In the genomic region with DNA sequence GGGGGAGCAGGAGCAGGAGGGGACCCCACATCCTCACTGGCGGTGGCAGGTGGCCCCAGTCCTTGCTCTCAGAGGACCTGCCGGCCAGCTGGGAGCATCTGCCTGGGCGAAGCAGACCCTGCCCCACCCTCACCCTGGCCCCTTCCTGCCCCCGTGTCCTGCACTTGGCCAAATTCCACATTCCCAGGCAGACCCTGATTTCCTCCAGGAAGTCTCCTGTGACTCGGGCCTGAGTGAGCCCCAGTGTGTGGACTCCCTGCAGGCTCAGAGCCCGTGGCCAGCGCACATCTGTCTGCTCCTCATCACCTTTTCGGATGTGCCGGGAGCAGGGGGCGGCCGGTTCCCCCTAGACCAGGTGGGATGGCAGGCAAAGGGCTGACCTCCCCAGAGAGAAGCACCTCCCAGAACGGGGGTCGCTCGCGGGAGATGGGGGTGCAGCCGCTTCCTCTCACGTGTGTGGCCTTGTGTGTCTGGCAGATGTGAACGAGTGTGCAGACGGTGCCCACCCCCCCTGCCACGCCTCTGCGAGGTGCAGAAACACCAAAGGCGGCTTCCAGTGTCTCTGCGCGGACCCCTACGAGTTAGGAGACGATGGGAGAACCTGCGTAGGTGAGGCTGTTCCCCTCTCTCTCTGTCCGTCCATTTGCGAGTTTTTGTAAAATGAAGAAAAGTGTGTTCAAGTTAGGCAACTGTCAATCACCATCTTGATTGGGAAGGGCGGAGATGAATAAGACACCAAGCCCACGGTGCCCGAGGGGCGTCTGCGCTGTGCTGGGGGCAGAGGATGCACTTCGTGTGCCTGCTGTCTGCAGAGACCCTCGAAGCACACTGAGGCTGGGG, we compare ENCODE assay signal across 20 cellular contexts.
"Had no signal": no experiment of that assay in that cellular context is flagged by ENCODE, and none has a peak within 500 bp of the region (broad histone marks: within the 10 kb centered on the region; RNA-seq: fewer than 3 reads in every experiment).

No MANE protein-coding gene starts in this region.

- H3K36me3 ChIP-seq: ascending aorta, breast epithelium, prostate gland, tibial artery had no signal

- DNase-seq: activated CD4-positive, alpha-beta T cell treated with anti-CD3 and anti-CD28 coated beads, Interleukin-2, amount 10 ng/mL, durations not matched to agents 24 days and 14 days; activated CD4-positive, CD25-positive, alpha-beta regulatory T cell; activated CD8-positive, alpha-beta memory T cell treated with anti-CD3 and anti-CD28 coated beads, Interleukin-2, amount 50 U/mL, for 4 hours; activated CD8-positive, alpha-beta T cell treated with anti-CD3 and anti-CD28 coated beads, Interleukin-2, amount 10 ng/mL, durations not matched to agents 7 days and 5 days; activated gamma-delta T cell treated with Interleukin-2 at 50 U/mL for 16 hours; activated naive CD8-positive, alpha-beta T cell treated with anti-CD3 and anti-CD28 coated beads, Interleukin-2, amount 50 U/mL, for 24 hours; activated T-cell treated with anti-CD3 and anti-CD28 coated beads, Interleukin-2, amount 50 U/mL, for 48 hours; dermis blood vessel endothelial cell; effector memory CD8-positive, alpha-beta T cell; stimulated activated CD4-positive, alpha-beta T cell treated with anti-CD3 and anti-CD28 coated beads, Interleukin-12 subunit alpha, Interleukin-12 subunit beta, amount 100 ng/mL, for 4 hours; stimulated activated CD4-positive, alpha-beta T cell treated with anti-CD3 and anti-CD28 coated beads, Interleukin-2, amount 100 ng/mL, for 24 hours; T-helper 17 cell had no signal

- H3K27me3 Mint-ChIP-seq: activated CD4-positive, alpha-beta T cell treated with anti-CD3 and anti-CD28 coated beads, Interleukin-2, amount 10 ng/mL, durations not matched to agents 24 days and 14 days; activated naive CD8-positive, alpha-beta T cell treated with anti-CD3 and anti-CD28 coated beads, Interleukin-2, amount 50 U/mL, for 24 hours; effector memory CD8-positive, alpha-beta T cell; T-helper 17 cell had no signal

- H3K4me1 ChIP-seq: ascending aorta, breast epithelium, prostate gland, tibial artery had no signal

- H3K4me3 ChIP-seq: ascending aorta, breast epithelium, prostate gland, tibial artery had no signal

- H3K27ac Mint-ChIP-seq: activated CD4-positive, alpha-beta T cell treated with anti-CD3 and anti-CD28 coated beads, Interleukin-2, amount 10 ng/mL, durations not matched to agents 24 days and 14 days; activated CD8-positive, alpha-beta T cell treated with anti-CD3 and anti-CD28 coated beads, Interleukin-2, amount 10 ng/mL, durations not matched to agents 7 days and 5 days; activated naive CD8-positive, alpha-beta T cell treated with anti-CD3 and anti-CD28 coated beads, Interleukin-2, amount 50 U/mL, for 24 hours; effector memory CD8-positive, alpha-beta T cell; nephron had no signal

- H3K4me3 Mint-ChIP-seq: activated CD4-positive, alpha-beta T cell treated with anti-CD3 and anti-CD28 coated beads, Interleukin-2, amount 10 ng/mL, durations not matched to agents 24 days and 14 days; activated CD8-positive, alpha-beta T cell treated with anti-CD3 and anti-CD28 coated beads, Interleukin-2, amount 10 ng/mL, durations not matched to agents 7 days and 5 days; activated naive CD8-positive, alpha-beta T cell treated with anti-CD3 and anti-CD28 coated beads, Interleukin-2, amount 50 U/mL, for 24 hours; effector memory CD8-positive, alpha-beta T cell; nephron; T-helper 17 cell had no signal

- H3K9me3 ChIP-seq: ascending aorta, breast epithelium, prostate gland, tibial artery had no signal

- FAIRE-seq: frontal cortex, islet of Langerhans, TTC549 had no signal

- H3K27me3 ChIP-seq: ascending aorta, breast epithelium had no signal

- H3K27ac ChIP-seq: ascending aorta, breast epithelium, prostate gland, tibial artery had no signal

- H3K4me1 Mint-ChIP-seq: nephron had no signal

- H3K9me3 Mint-ChIP-seq: activated naive CD8-positive, alpha-beta T cell treated with anti-CD3 and anti-CD28 coated beads, Interleukin-2, amount 50 U/mL, for 24 hours; effector memory CD8-positive, alpha-beta T cell; nephron had no signal

- ATAC-seq: activated CD8-positive, alpha-beta T cell treated with anti-CD3 and anti-CD28 coated beads, Interleukin-2, amount 10 ng/mL, durations not matched to agents 7 days and 5 days; activated naive CD8-positive, alpha-beta T cell treated with anti-CD3 and anti-CD28 coated beads, Interleukin-2, amount 50 U/mL, for 24 hours; effector memory CD8-positive, alpha-beta T cell; T-helper 17 cell had no signal
